In genomic region chr2:195017890-195018289, GRCh38 we compare ENCODE assay signal across 18 cellular contexts.
A peak's percentile ranks its signal among the peaks of the same experiment; 100 is the strongest.
DNase-seq lines count a peak whose midpoint lies in the region; ATAC-seq, FAIRE-seq and TF ChIP-seq lines count a peak whose summit lies in the region.
"Had no signal": no experiment of that assay in that cellular context is flagged by ENCODE, and none has a peak within 500 bp of the region (broad histone marks: within the 10 kb centered on the region; RNA-seq: fewer than 3 reads in every experiment).

No MANE protein-coding gene starts in this region.

- H4K20me1 ChIP-seq in H9 (ENCODE audit: control insufficient read depth, insufficient read depth, insufficient read length), result no peaks in the 10 kb centered on the region
- H4K20me1 ChIP-seq in neural cell (ENCODE audit: insufficient read depth), result no peaks in the 10 kb centered on the region

- H4K8ac ChIP-seq in H9 (replicated peaks; ENCODE audit: insufficient read length, low read depth, low read length), result no peak overlapping the region

- H3K4me2 ChIP-seq in A549 (no peak overlapping the region), H9 (ENCODE audit: insufficient read depth, insufficient read length, low read length) (no peak overlapping the region), neural cell (ENCODE audit: low read length) (no peak overlapping the region)

- peaks cover 0 to 4% of the 10 kb centered on the region in 2 experiments; a peak in 2 of 4 replicates for H3K4me1 Mint-ChIP-seq in H9
- H3K4me1 Mint-ChIP-seq: CD14-positive monocyte had no signal

- no peak overlapping the region for H2BK20ac ChIP-seq in H9 (ENCODE audit: low read depth, low read length, poor library complexity, severe bottlenecking)

- H3K36me3 Mint-ChIP-seq in H9 (ENCODE audit: insufficient read depth in 1 of 3, low read depth in 3 of 3), result no peaks in the 10 kb centered on the region
- H3K36me3 Mint-ChIP-seq: CD14-positive monocyte had no signal

- H3K4me1 ChIP-seq in A549, result no peaks in the 10 kb centered on the region
- H3K4me1 ChIP-seq in H9 (ENCODE audit: insufficient read depth, low read length), result 0 out of 2 replicates have a peak, but pooled peaks cover 2% of the 10 kb centered on the region
- no peaks in the 10 kb centered on the region for H3K4me1 ChIP-seq in RWPE2 (ENCODE audit: insufficient read depth, poor library complexity, severe bottlenecking)

- H3F3A ChIP-seq in neural cell (ENCODE audit: insufficient read depth, low read length, poor library complexity, severe bottlenecking), result no peaks in the 10 kb centered on the region

- TF ChIP-seq EP300 in A549 (IDR thresholded peaks at IDR 0.05) (no peak), neural cell (conservative IDR thresholded peaks at IDR 0.05; ENCODE audit: poor library complexity, severe bottlenecking) (no peak)

- no peak overlapping the region for H2BK5ac ChIP-seq in H9 (ENCODE audit: insufficient read length, low read length)

- H3K4me3 Mint-ChIP-seq in H9, result no peak overlapping the region
- H3K4me3 Mint-ChIP-seq: CD14-positive monocyte had no signal

- no peak for FAIRE-seq in A549 (lab: Jason Lieb, UNC)
- FAIRE-seq: GM12892, RCC 7860 had no signal

- H4K5ac ChIP-seq in H9 (ENCODE audit: insufficient read length, low read depth, low read length), result peak overlapping the region; percentile 68

- H3K27me3 ChIP-seq in H9 (ENCODE audit: insufficient read depth, low read length) (no peaks in the 10 kb centered on the region), RWPE2 (ENCODE audit: insufficient read depth, poor library complexity, severe bottlenecking) (no peaks in the 10 kb centered on the region), neural cell (ENCODE audit: insufficient read depth, low read depth, low read length) (no peaks in the 10 kb centered on the region)

- H3K9me2 ChIP-seq in neural cell (ENCODE audit: insufficient read depth, low read length), result no peaks in the 10 kb centered on the region

- H3K36me3 ChIP-seq in RWPE2 (ENCODE audit: low read depth) (no peaks in the 10 kb centered on the region), neural cell (ENCODE audit: insufficient read depth, low read length) (no peaks in the 10 kb centered on the region)

- H3K14ac ChIP-seq in H9 (ENCODE audit: insufficient read depth, low read length), result no peak overlapping the region

- H3K27ac ChIP-seq in A549, result no peak overlapping the region
- H3K27ac ChIP-seq in H9 (ENCODE audit: insufficient read length, low read depth, low read length), result no peak overlapping the region
- H3K27ac ChIP-seq in RWPE2 (ENCODE audit: poor library complexity, severe bottlenecking), result no peak overlapping the region
- no peak overlapping the region for H3K27ac ChIP-seq in neural cell (ENCODE audit: low read length)
- H3K27ac ChIP-seq: HL-60 had no signal

- no peak overlapping the region for H4K91ac ChIP-seq in H9 (ENCODE audit: insufficient read length, low read depth, low read length)

- H3K18ac ChIP-seq in H9 (ENCODE audit: insufficient read length, low read depth, low read length), result no peak overlapping the region

- DNase-seq in A549 (ENCODE audit: low read depth in 1 of 2, low spot score in 1 of 2), result no peak
- DNase-seq in H9, result no peak
- DNase-seq in RWPE2 (ENCODE audit: low spot score), result no peak
- DNase-seq in NCI-H1417 treated with DMSO at 0.1 percent for 48 hours (lab: John Stamatoyannopoulos, UW), result no peak
- no peak for DNase-seq in activated naive CD4-positive, alpha-beta T cell treated with Interleukin-2 at 50 U/mL for 16 hours
- DNase-seq: COR-L47, DMS79 treated with DMSO at 0.1 percent for 48 hours, GDM1, NCI-H345, NCI-H774, SHP77 treated with DMSO at 0.1 percent for 48 hours had no signal

- H3K79me2 ChIP-seq in H9 (ENCODE audit: insufficient read depth, low read length) (no peaks in the 10 kb centered on the region), neural cell (replicated peaks; ENCODE audit: insufficient read depth, low read length) (no peaks in the 10 kb centered on the region)

- H3K9me3 ChIP-seq in A549 (no peaks in the 10 kb centered on the region), H9 (ENCODE audit: control insufficient read depth, low read depth, low read length) (no peaks in the 10 kb centered on the region), RWPE2 (ENCODE audit: severe bottlenecking) (no peaks in the 10 kb centered on the region), neural cell (ENCODE audit: low read length) (no peaks in the 10 kb centered on the region)

- H3K4ac ChIP-seq in H9 (ENCODE audit: low read depth, low read length), result no peak overlapping the region

- H3K27me3 Mint-ChIP-seq in H9 (ENCODE audit: low read depth), result no peaks in the 10 kb centered on the region

- TF ChIP-seq CTCF in A549 (IDR thresholded peaks at IDR 0.05) (no peak), H9 (conservative IDR thresholded peaks at IDR 0.05) (peak; percentile 24; the same call in 1 of the 3 replicates), RWPE2 (IDR thresholded peaks at IDR 0.05; ENCODE audit: poor library complexity, severe bottlenecking) (no peak), neural cell (IDR thresholded peaks at IDR 0.05; ENCODE audit: poor library complexity, severe bottlenecking) (no peak)

- no peak overlapping the region for H2AK5ac ChIP-seq in H9 (ENCODE audit: insufficient read length, low read length)

- no peaks in the 10 kb centered on the region for H3K23me2 ChIP-seq in H9 (ENCODE audit: insufficient read length, low read depth, low read length, poor library complexity, severe bottlenecking)

- POLR2A ChIA-PET in A549 (lab: Yijun Ruan, JAX), result no interaction called here

- H3K79me1 ChIP-seq in H9 (ENCODE audit: insufficient read depth, low read depth, low read length, poor library complexity, severe bottlenecking), result no peaks in the 10 kb centered on the region

- H3K56ac ChIP-seq in H9 (ENCODE audit: insufficient read length, low read depth, low read length), result no peak overlapping the region

- no peak for TF ChIP-seq RAD21 in A549 (conservative IDR thresholded peaks at IDR 0.05 in 1 of 2, IDR thresholded peaks at IDR 0.05 in 1 of 2)
- peak; percentile 21 for TF ChIP-seq RAD21 in neural cell (conservative IDR thresholded peaks at IDR 0.05)

- H3K23ac ChIP-seq in H9 (ENCODE audit: insufficient read length, low read depth, low read length), result no peak overlapping the region

- WGBS in A549 (ENCODE audit: missing lambda C conversion rate), result 88% methylated on average over 1 of the region's 1 CpG
- no CpG with 5 or more reads among the region's 1 CpG for WGBS in H9 (ENCODE audit: extremely low coverage, insufficient read length, low lambda C conversion rate)

- no peak overlapping the region for H3K4me3 ChIP-seq in A549
- no peak overlapping the region for H3K4me3 ChIP-seq in RWPE2 (ENCODE audit: severe bottlenecking)
- H3K4me3 ChIP-seq in neural cell (ENCODE audit: low read length), result no peak overlapping the region

- no peak overlapping the region for H2BK120ac ChIP-seq in H9 (ENCODE audit: low read depth, low read length, poor library complexity, severe bottlenecking)

- no peak overlapping the region for H2BK12ac ChIP-seq in H9 (ENCODE audit: insufficient read length, low read depth, low read length)

- H3K9me3 Mint-ChIP-seq in H9, result no peaks in the 10 kb centered on the region; a peak in 1 of 5 replicates

- peak; percentile 40 to 50; a peak in 1 of 6 replicates for ATAC-seq in A549
- ATAC-seq in RWPE2 (ENCODE audit: low read depth), result peak; percentile 31; the same call in 1 of the 3 replicates
- no peak for ATAC-seq in GM19328 (IDR thresholded peaks at IDR 0.05; ENCODE audit: unreplicated experiment)
- no peak for ATAC-seq in GM21529 (IDR thresholded peaks at IDR 0.05; ENCODE audit: unreplicated experiment)

- H2AFZ ChIP-seq in H9 (ENCODE audit: low read length) (no peak overlapping the region), neural cell (ENCODE audit: low read depth, low read length) (no peak overlapping the region)

- no peak overlapping the region for H3K27ac Mint-ChIP-seq in H9
- H3K27ac Mint-ChIP-seq: CD14-positive monocyte had no signal

- no peak overlapping the region for H2BK15ac ChIP-seq in H9 (ENCODE audit: low read depth, low read length)

- H3K9ac ChIP-seq in H9 (ENCODE audit: extremely low read depth, insufficient read length, low read length), result no peak overlapping the region
- no peak overlapping the region for H3K9ac ChIP-seq in neural cell (ENCODE audit: low read length)

- H3T11ph ChIP-seq in H9 (ENCODE audit: low read length), result no peak overlapping the region

- CTCF ChIA-PET in A549 (lab: Yijun Ruan, JAX), result interaction anchor here (1.4 kb wide), 1 partner anchor 9 kb away, joined by 5 read pairs; no protein-coding TSS in a partner anchor

- TF ChIP-seq POLR2A in A549 (IDR thresholded peaks at IDR 0.05; ENCODE audit: low read length), result no peak

TF ChIP-seq in A549, 52 proteins besides CTCF, POLR2A, EP300 and RAD21 (continues in another document):
- TF ChIP-seq HOXB13 (CRISPR knock-in tag; IDR thresholded peaks at IDR 0.05; ENCODE audit: low read depth) (no peak), MAFK (IDR thresholded peaks at IDR 0.05; ENCODE audit: partially characterized antibody) (no peak), ESRRA (IDR thresholded peaks at IDR 0.05; ENCODE audit: borderline replicate concordance, low read length) (no peak), RARB (CRISPR knock-in tag; IDR thresholded peaks at IDR 0.05) (no peak), CEBPB (IDR thresholded peaks at IDR 0.05) (no peak)

TF ChIP-seq in neural cell, 6 proteins besides CTCF, POLR2A, EP300 and RAD21 (continues in another document):
- TF ChIP-seq, protein P1, sequence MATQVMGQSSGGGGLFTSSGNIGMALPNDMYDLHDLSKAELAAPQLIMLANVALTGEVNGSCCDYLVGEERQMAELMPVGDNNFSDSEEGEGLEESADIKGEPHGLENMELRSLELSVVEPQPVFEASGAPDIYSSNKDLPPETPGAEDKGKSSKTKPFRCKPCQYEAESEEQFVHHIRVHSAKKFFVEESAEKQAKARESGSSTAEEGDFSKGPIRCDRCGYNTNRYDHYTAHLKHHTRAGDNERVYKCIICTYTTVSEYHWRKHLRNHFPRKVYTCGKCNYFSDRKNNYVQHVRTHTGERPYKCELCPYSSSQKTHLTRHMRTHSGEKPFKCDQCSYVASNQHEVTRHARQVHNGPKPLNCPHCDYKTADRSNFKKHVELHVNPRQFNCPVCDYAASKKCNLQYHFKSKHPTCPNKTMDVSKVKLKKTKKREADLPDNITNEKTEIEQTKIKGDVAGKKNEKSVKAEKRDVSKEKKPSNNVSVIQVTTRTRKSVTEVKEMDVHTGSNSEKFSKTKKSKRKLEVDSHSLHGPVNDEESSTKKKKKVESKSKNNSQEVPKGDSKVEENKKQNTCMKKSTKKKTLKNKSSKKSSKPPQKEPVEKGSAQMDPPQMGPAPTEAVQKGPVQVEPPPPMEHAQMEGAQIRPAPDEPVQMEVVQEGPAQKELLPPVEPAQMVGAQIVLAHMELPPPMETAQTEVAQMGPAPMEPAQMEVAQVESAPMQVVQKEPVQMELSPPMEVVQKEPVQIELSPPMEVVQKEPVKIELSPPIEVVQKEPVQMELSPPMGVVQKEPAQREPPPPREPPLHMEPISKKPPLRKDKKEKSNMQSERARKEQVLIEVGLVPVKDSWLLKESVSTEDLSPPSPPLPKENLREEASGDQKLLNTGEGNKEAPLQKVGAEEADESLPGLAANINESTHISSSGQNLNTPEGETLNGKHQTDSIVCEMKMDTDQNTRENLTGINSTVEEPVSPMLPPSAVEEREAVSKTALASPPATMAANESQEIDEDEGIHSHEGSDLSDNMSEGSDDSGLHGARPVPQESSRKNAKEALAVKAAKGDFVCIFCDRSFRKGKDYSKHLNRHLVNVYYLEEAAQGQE (IDR thresholded peaks at IDR 0.05; ENCODE audit: borderline replicate concordance), result no peak
- no peak for TF ChIP-seq MXI1 (conservative IDR thresholded peaks at IDR 0.05; ENCODE audit: poor library complexity, severe bottlenecking)

Comparison
In these comparisons a context has a peak if more than half of its experiments do, and no peak if none do; other contexts are left out.
1. ATAC-seq: peak in A549 (2 of 2) and RWPE2 (single experiment); none in GM19328 (single experiment) and GM21529 (single experiment).